10 cellular contexts compared by ENCODE assay signal in genomic region chr9:109968332-109968657, GRCh38.
DNase-seq lines count a peak whose midpoint lies in the region; ATAC-seq and TF ChIP-seq lines count a peak whose summit lies in the region.
"Had no signal": no experiment of that assay in that cellular context is flagged by ENCODE, and none has a peak within 500 bp of the region (broad histone marks: within the 10 kb centered on the region; RNA-seq: fewer than 3 reads in every experiment).

No MANE protein-coding gene starts in this region.

- H3K9me2 ChIP-seq in GM23338 (ENCODE audit: insufficient read depth), result peaks cover 5% of the 10 kb centered on the region; the same call in 1 of the 2 replicates

- H3K9me3 ChIP-seq in Peyer's patch, result no peaks in the 10 kb centered on the region

- no peak for TF ChIP-seq POLR2A in Peyer's patch (IDR thresholded peaks at IDR 0.05)

- H3K27ac ChIP-seq in Peyer's patch (peak overlapping the region; percentile 43 to 82 (median 60)), GM23338 (ENCODE audit: low read depth) (no peak overlapping the region)

- H3K27me3 ChIP-seq in Peyer's patch (no peaks in the 10 kb centered on the region), GM23338 (ENCODE audit: insufficient read depth) (no peaks in the 10 kb centered on the region)

- no peak overlapping the region for H3K4me3 ChIP-seq in Peyer's patch
- no peak overlapping the region for H3K4me3 ChIP-seq in GM23338

- H3K4me1 ChIP-seq in Peyer's patch (peaks cover 0 to 26% (median 10%) of the 10 kb centered on the region in 4 donors), GM23338 (ENCODE audit: insufficient read depth) (no peaks in the 10 kb centered on the region)

- H3K36me3 Mint-ChIP-seq in memory B cell (no peaks in the 10 kb centered on the region), GM23338 (ENCODE audit: low read depth) (no peaks in the 10 kb centered on the region)

- ATAC-seq in GM21576 (IDR thresholded peaks at IDR 0.05; ENCODE audit: unreplicated experiment) (peak; percentile 29), memory B cell (ENCODE audit: low read depth) (peak; percentile 41), HG02970 (IDR thresholded peaks at IDR 0.05; ENCODE audit: low FRiP score, unreplicated experiment) (no peak), GM23338 (no peak)
- ATAC-seq: effector memory CD8-positive, alpha-beta T cell had no signal

- H3K4me3 Mint-ChIP-seq in memory B cell, result no peak overlapping the region
- H3K4me3 Mint-ChIP-seq in GM23338, result no peak overlapping the region
- H3K4me3 Mint-ChIP-seq: effector memory CD8-positive, alpha-beta T cell had no signal

- H3K36me3 ChIP-seq in Peyer's patch (no peaks in the 10 kb centered on the region), GM23338 (ENCODE audit: insufficient read depth) (no peaks in the 10 kb centered on the region)

- H3F3A ChIP-seq in GM23338 (replicated peaks; ENCODE audit: low read depth), result no peaks in the 10 kb centered on the region

- H3K9me3 Mint-ChIP-seq in memory B cell (no peaks in the 10 kb centered on the region), GM23338 (no peaks in the 10 kb centered on the region)
- H3K9me3 Mint-ChIP-seq: effector memory CD8-positive, alpha-beta T cell had no signal

- H3K79me2 ChIP-seq in GM23338 (replicated peaks; ENCODE audit: insufficient read depth), result no peaks in the 10 kb centered on the region

- H3K4me1 Mint-ChIP-seq in memory B cell (peaks cover 67% of the 10 kb centered on the region), GM23338 (no peaks in the 10 kb centered on the region)

- no peaks in the 10 kb centered on the region for H3K27me3 Mint-ChIP-seq in memory B cell
- H3K27me3 Mint-ChIP-seq in GM23338 (ENCODE audit: insufficient read depth, low read depth, poor library complexity), result no peaks in the 10 kb centered on the region

- POLR2A ChIA-PET in GM10248 (lab: Yijun Ruan, JAX), result interaction anchor here (1.0 kb wide), 1 partner anchor 61 kb away, joined by 3 read pairs; no protein-coding TSS in a partner anchor

- H3K27ac Mint-ChIP-seq in memory B cell (peak overlapping the region; percentile 96), GM23338 (no peak overlapping the region)

- H3K4me2 ChIP-seq in GM23338, result no peak overlapping the region

- no peak overlapping the region for H2AFZ ChIP-seq in GM23338

- CTCF ChIA-PET in GM10248 (lab: Yijun Ruan, JAX), result interaction anchor here (0.7 to 5.9 kb wide), 16 partner anchors 10 to 186 kb away, joined by 3 to 46 read pairs (median 4); no protein-coding TSS in a partner anchor

- H4K20me1 ChIP-seq in GM23338 (replicated peaks; ENCODE audit: insufficient read depth), result no peaks in the 10 kb centered on the region

- TF ChIP-seq CTCF in GM10248 (IDR thresholded peaks at IDR 0.05; ENCODE audit: control extremely low read depth, extremely low read depth, low read depth, missing control alignments), result no peak
- TF ChIP-seq CTCF in Peyer's patch (IDR thresholded peaks at IDR 0.05), result no peak
- TF ChIP-seq CTCF in GM23338 (conservative IDR thresholded peaks at IDR 0.05; ENCODE audit: low read depth in 2 of 2), result no peak

- DNase-seq in GM10248 (ENCODE audit: extremely low spot score), result peak; percentile 35
- DNase-seq in Peyer's patch, result no peak
- DNase-seq in memory B cell (ENCODE audit: low spot score in 2 of 2), result peak in 1 of 2 donors; percentile 35
- no peak for DNase-seq in NCI-H524 (lab: John Stamatoyannopoulos, UW)
- DNase-seq in NCI-H2029 treated with DMSO at 0.1 percent for 48 hours (lab: John Stamatoyannopoulos, UW), result no peak
- DNase-seq in GM23338 (ENCODE audit: low spot score), result no peak
- DNase-seq: effector memory CD8-positive, alpha-beta T cell; mesendoderm had no signal

TF ChIP-seq in GM23338, 12 proteins besides CTCF, POLR2A, EP300 and RAD21:
- no peak for TF ChIP-seq ZNF114 (CRISPR knock-in tag; IDR thresholded peaks at IDR 0.05)
- no peak for TF ChIP-seq REST (IDR thresholded peaks at IDR 0.05; ENCODE audit: unreplicated experiment)
- TF ChIP-seq ETS1 (IDR thresholded peaks at IDR 0.05), result no peak
- no peak for TF ChIP-seq EZH2 (IDR thresholded peaks at IDR 0.05; ENCODE audit: low read depth, unreplicated experiment)
- no peak for TF ChIP-seq NANOG (IDR thresholded peaks at IDR 0.05; ENCODE audit: borderline replicate concordance)

Comparison
In these comparisons a context has a peak if more than half of its experiments do, and no peak if none do; other contexts are left out.
1. ATAC-seq: peak in GM21576 (single experiment) and memory B cell (single experiment); none in HG02970 (single experiment) and GM23338 (single experiment).